Comparison of ENCODE assay signal across 20 cellular contexts in the genomic region with DNA sequence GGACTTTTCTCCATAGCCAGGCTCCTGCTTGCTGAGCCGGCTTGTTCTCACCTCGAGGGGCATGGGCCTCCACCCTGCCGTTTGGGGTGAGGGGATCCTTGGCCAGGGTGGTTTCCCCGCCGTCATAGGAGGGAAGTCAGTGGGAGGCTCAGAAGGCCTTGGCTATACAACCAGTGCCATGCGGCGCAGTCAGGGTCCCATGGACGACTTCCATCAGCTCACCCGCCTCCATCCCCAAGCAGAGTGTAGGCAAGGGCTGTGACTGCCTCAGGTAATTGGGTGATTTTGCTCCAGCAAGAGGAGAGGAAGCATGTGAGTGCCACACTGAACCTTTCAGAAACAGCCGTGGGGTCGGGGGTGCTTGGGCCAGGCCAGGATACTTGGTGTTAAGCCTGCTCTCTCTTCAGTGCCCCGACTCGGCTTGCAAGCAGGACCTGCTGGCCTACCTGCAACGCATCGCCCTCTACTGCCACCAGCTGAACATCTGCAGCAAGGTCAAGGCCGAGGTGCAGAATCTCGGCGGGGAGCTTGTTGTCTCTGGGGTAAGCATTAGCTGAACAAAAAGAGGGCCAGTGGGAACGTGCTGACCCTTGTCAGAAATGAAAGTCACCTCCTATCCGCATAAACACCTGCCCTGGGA. TPM values are rescaled to one million over a fixed set of nuclear protein-coding genes. Genes with fewer than 3 reads are reported as not detected.
DNase-seq lines count a peak whose midpoint lies in the region; ATAC-seq and TF ChIP-seq lines count a peak whose summit lies in the region.
"Had no signal": no experiment of that assay in that cellular context is flagged by ENCODE, and none has a peak within 500 bp of the region (broad histone marks: within the 10 kb centered on the region; RNA-seq: fewer than 3 reads in every experiment).

No MANE protein-coding gene starts in this region.

- H3K36me3 ChIP-seq in BE2C, result peaks cover 24% of the 10 kb centered on the region
- no peaks in the 10 kb centered on the region for H3K36me3 ChIP-seq in OCI-LY7 (ENCODE audit: insufficient read depth, low read length)

- H3K27ac ChIP-seq in OCI-LY7 (ENCODE audit: low read depth, low read length, poor library complexity, severe bottlenecking), result no peak overlapping the region
- H3K27ac ChIP-seq in foreskin keratinocyte, result no peak overlapping the region
- H3K27ac ChIP-seq: BLaER1 treated with 17β-estradiol and CSF1 and Interleukin-3, amounts not matched to agents 10 nM and 100 nM; PC-9 had no signal

- H3K4me1 Mint-ChIP-seq in activated naive CD8-positive, alpha-beta T cell treated with anti-CD3 and anti-CD28 coated beads, Interleukin-2, amount 50 U/mL, for 24 hours, result no peaks in the 10 kb centered on the region
- H3K4me1 Mint-ChIP-seq: naive B cell had no signal

- no peak overlapping the region for H3K4me2 ChIP-seq in OCI-LY7 (ENCODE audit: low read length)
- H3K4me2 ChIP-seq: BLaER1 treated with 17β-estradiol and CSF1 and Interleukin-3, amounts not matched to agents 10 nM and 100 nM; PC-9 had no signal

- H3K27me3 Mint-ChIP-seq in activated naive CD8-positive, alpha-beta T cell treated with anti-CD3 and anti-CD28 coated beads, Interleukin-2, amount 50 U/mL, for 24 hours, result no peaks in the 10 kb centered on the region
- H3K27me3 Mint-ChIP-seq: naive B cell had no signal

- no peaks in the 10 kb centered on the region for H3K9me2 ChIP-seq in OCI-LY7 (ENCODE audit: insufficient read depth, low read length)

- no peak for ATAC-seq in foreskin keratinocyte
- ATAC-seq in activated naive CD8-positive, alpha-beta T cell treated with anti-CD3 and anti-CD28 coated beads, Interleukin-2, amount 50 U/mL, for 24 hours, result no peak
- ATAC-seq: activated T-cell treated with anti-CD3 and anti-CD28 coated beads, Interleukin-2, amount 50 U/mL, for 72 hours had no signal

- H3K36me3 Mint-ChIP-seq in activated naive CD8-positive, alpha-beta T cell treated with anti-CD3 and anti-CD28 coated beads, Interleukin-2, amount 50 U/mL, for 24 hours (ENCODE audit: low read depth), result peaks cover 34% of the 10 kb centered on the region

- H3K4me3 ChIP-seq in BE2C (ENCODE audit: low read depth, low read length), result no peak overlapping the region
- H3K4me3 ChIP-seq in OCI-LY7 (ENCODE audit: low read depth, low read length, poor library complexity, severe bottlenecking), result no peak overlapping the region
- H3K4me3 ChIP-seq: BLaER1 treated with 17β-estradiol and CSF1 and Interleukin-3, amounts not matched to agents 10 nM and 100 nM; PC-9 had no signal

- no peak overlapping the region for H3K27ac Mint-ChIP-seq in activated naive CD8-positive, alpha-beta T cell treated with anti-CD3 and anti-CD28 coated beads, Interleukin-2, amount 50 U/mL, for 24 hours
- H3K27ac Mint-ChIP-seq: activated T-cell treated with anti-CD3 and anti-CD28 coated beads, Interleukin-2, amount 50 U/mL, for 72 hours had no signal

- CTCF ChIA-PET in OCI-LY7 (lab: Charles Lee; ENCODE audit: unreplicated experiment), result no interaction called here

- H3K79me2 ChIP-seq in OCI-LY7 (ENCODE audit: insufficient read depth, low read depth, low read length), result no peaks in the 10 kb centered on the region

- DNase-seq in BE2C, result no peak
- DNase-seq in OCI-LY7 (ENCODE audit: low spot score), result peak; percentile 7
- no peak for DNase-seq in foreskin keratinocyte
- no peak for DNase-seq in activated T-cell treated with anti-CD3 and anti-CD28 coated beads, Interleukin-2, amount 50 U/mL, for 1 hour
- DNase-seq in activated naive CD8-positive, alpha-beta T cell treated with anti-CD3 and anti-CD28 coated beads, Interleukin-2, amount 50 U/mL, for 24 hours, result no peak
- DNase-seq in RKO (ENCODE audit: low spot score), result no peak
- DNase-seq in G401 (ENCODE audit: low spot score), result no peak
- DNase-seq: activated CD4-positive, CD25-positive, alpha-beta regulatory T cell treated with anti-CD3 and anti-CD28 coated beads, Interleukin-2, amount 50 U/mL, for 72 hours; activated T-cell treated with anti-CD3 and anti-CD28 coated beads, Interleukin-2, amount 50 U/mL, for 72 hours; anterior cingulate cortex; effector memory CD4-positive, alpha-beta T cell; naive B cell; NCI-H1048; NCI-H446; PC-9; retina; stimulated activated CD4-positive, alpha-beta T cell treated with anti-CD3 and anti-CD28 coated beads, Interleukin-4, amount 100 ng/mL, for 1 hour; stimulated activated naive CD4-positive, alpha-beta T cell had no signal

- no peak overlapping the region for H2AFZ ChIP-seq in OCI-LY7 (ENCODE audit: low read length)
- H2AFZ ChIP-seq: PC-9 had no signal

- no peaks in the 10 kb centered on the region for H4K20me1 ChIP-seq in OCI-LY7 (ENCODE audit: insufficient read depth, low read length)

- H3K4me1 ChIP-seq in BE2C (peaks cover 4% of the 10 kb centered on the region), OCI-LY7 (ENCODE audit: insufficient read depth, low read length, poor library complexity, severe bottlenecking) (no peaks in the 10 kb centered on the region), foreskin keratinocyte (no peaks in the 10 kb centered on the region)

- H3K9me3 Mint-ChIP-seq in activated naive CD8-positive, alpha-beta T cell treated with anti-CD3 and anti-CD28 coated beads, Interleukin-2, amount 50 U/mL, for 24 hours, result no peaks in the 10 kb centered on the region
- H3K9me3 Mint-ChIP-seq: activated T-cell treated with anti-CD3 and anti-CD28 coated beads, Interleukin-2, amount 50 U/mL, for 72 hours; naive B cell had no signal

- no peaks in the 10 kb centered on the region for H3K9me3 ChIP-seq in BE2C
- H3K9me3 ChIP-seq in OCI-LY7 (ENCODE audit: low read length), result no peaks in the 10 kb centered on the region
- H3K9me3 ChIP-seq: BLaER1 treated with 17β-estradiol and CSF1 and Interleukin-3, amounts not matched to agents 10 nM and 100 nM had no signal

- no peaks in the 10 kb centered on the region for H3K27me3 ChIP-seq in BE2C
- no peaks in the 10 kb centered on the region for H3K27me3 ChIP-seq in foreskin keratinocyte
- H3K27me3 ChIP-seq: BLaER1 treated with 17β-estradiol and CSF1 and Interleukin-3, amounts not matched to agents 10 nM and 100 nM had no signal

- TF ChIP-seq CTCF in BE2C (IDR thresholded peaks at IDR 0.05; ENCODE audit: low read depth, low read length) (peak; percentile 37), GM12872 (IDR thresholded peaks at IDR 0.05; ENCODE audit: insufficient read depth, low read depth, low read length) (peak; percentile 28; the same call in 2 of the 3 replicates), OCI-LY7 (conservative IDR thresholded peaks at IDR 0.05; ENCODE audit: low read length) (peak; percentile 48), foreskin keratinocyte (conservative IDR thresholded peaks at IDR 0.05) (peak; percentile 42)

- in situ Hi-C loops in G401 (cut with HindIII; ENCODE audit: low sequenced_read_pairs), result loop anchor here (5.0 kb wide), 1 partner anchor 35 kb away; no protein-coding TSS in a partner anchor

- POLR2A ChIA-PET in OCI-LY7 (lab: Charles Lee), result interaction anchor here (0.6 kb wide), 1 partner anchor 466 kb away, joined by 3 read pairs; no protein-coding TSS in a partner anchor

- BruUV-seq in OCI-LY7 (replicated peaks; lab: Mats Ljungman, UMichigan), result no TSS peak

- H3K4me3 Mint-ChIP-seq in activated naive CD8-positive, alpha-beta T cell treated with anti-CD3 and anti-CD28 coated beads, Interleukin-2, amount 50 U/mL, for 24 hours, result no peak overlapping the region
- H3K4me3 Mint-ChIP-seq: activated T-cell treated with anti-CD3 and anti-CD28 coated beads, Interleukin-2, amount 50 U/mL, for 72 hours; naive B cell had no signal

- intact Hi-C loops in OCI-LY7 (cut with micrococcal nuclease; ENCODE audit: unreplicated experiment), result no loop called here

RNA-seq across cellular contexts. Expression of a gene that starts 57.2 kb away (rescaled TPM):
- polyA plus RNA-seq in BE2C (2012; ENCODE audit: insufficient read depth, insufficient read length, low read depth), result 2.3 TPM
- 0.05 and 0.22 TPM in 2 replicates for total RNA-seq in OCI-LY7 (2014; rRNA removed; shearing (Covaris generic))
- total RNA-seq in OCI-LY7 (2022) (not detected in 2 replicates), foreskin keratinocyte (not detected in 2 replicates)
- not detected in 2 replicates for polyA plus RNA-seq in foreskin keratinocyte
- not detected in 2 replicates for total RNA-seq in G401 (2014; rRNA removed; shearing (Covaris generic))
- total RNA-seq: PC-9 had no signal
